ENCODE assay signal across 1 cellular context in genomic region chr5:173016621-173017046, GRCh38.
A peak's percentile ranks its signal among the peaks of the same experiment; 100 is the strongest.
TF ChIP-seq lines count a peak whose summit lies in the region.

No MANE protein-coding gene starts in this region.

TF ChIP-seq in liver, 16 proteins besides CTCF, POLR2A, EP300 and RAD21 (continued from another document):
- TF ChIP-seq ZBTB33 (IDR thresholded peaks at IDR 0.05) (peak; percentile 40), FOXA1 (IDR thresholded peaks at IDR 0.05) (no peak), NR2F2 (IDR thresholded peaks at IDR 0.05) (no peak), JUND (IDR thresholded peaks at IDR 0.05) (no peak), RXRA (IDR thresholded peaks at IDR 0.05) (peak in 1 of 2 donors; percentile 49), HNF4G (IDR thresholded peaks at IDR 0.05) (no peak), ATF3 (IDR thresholded peaks at IDR 0.05) (no peak)
